ENCODE assay signal across 20 cellular contexts in the genomic region with DNA sequence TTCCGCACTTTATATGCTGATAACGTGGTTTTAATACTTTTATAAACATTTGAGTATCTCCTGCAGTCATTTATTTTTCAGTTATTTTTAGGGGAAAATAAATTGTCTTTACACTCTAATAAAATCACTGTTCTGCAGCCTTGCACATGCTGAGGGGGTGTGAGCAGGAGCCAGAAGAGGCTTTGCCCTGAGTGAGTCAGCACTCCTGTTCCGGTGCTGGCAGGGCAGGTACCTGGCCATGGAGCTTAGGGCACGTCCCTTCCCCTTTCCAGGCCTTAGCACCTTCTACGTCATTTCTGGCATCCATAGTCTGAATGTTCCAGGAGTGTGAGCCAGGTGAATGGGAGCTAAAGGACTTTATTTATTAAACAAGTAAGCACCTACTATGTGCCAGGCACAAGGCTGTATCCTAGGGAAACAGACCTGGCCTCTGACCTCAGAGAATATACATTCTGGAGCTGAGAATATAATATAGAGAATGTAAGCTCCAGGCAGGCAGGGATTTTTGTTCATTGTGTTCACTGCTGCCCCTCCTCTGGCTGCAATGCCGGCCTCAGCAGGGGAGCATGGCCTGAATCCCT.
A peak's percentile ranks its signal among the peaks of the same experiment; 100 is the strongest.
DNase-seq lines count a peak whose midpoint lies in the region; ATAC-seq and TF ChIP-seq lines count a peak whose summit lies in the region.
"Had no signal": no experiment of that assay in that cellular context is flagged by ENCODE, and none has a peak within 500 bp of the region (broad histone marks: within the 10 kb centered on the region; RNA-seq: fewer than 3 reads in every experiment).

No MANE protein-coding gene starts in this region.

- POLR2A ChIA-PET in RWPE1 (lab: Yijun Ruan, JAX; ENCODE audit: low non-redundant PET), result no interaction called here

- WGBS in thyroid gland, 2 donors, result 51 to 71% methylated on average over 6 of the region's 6 CpGs

- H3K36me3 ChIP-seq in thyroid gland, result no peaks in the 10 kb centered on the region
- H3K36me3 ChIP-seq: neural progenitor cell had no signal

- TF ChIP-seq CTCF in RWPE1 (conservative IDR thresholded peaks at IDR 0.05; ENCODE audit: low read depth) (no peak), thyroid gland (IDR thresholded peaks at IDR 0.05) (no peak)

- H3K4me1 ChIP-seq in thyroid gland, result no peaks in the 10 kb centered on the region

- no peak for TF ChIP-seq POLR2A in thyroid gland (IDR thresholded peaks at IDR 0.05)

- no peaks in the 10 kb centered on the region for H3K9me3 ChIP-seq in thyroid gland

- no peaks in the 10 kb centered on the region for H3K27me3 ChIP-seq in thyroid gland
- H3K27me3 ChIP-seq: hepatocyte, neural progenitor cell had no signal

- peak; percentile 4 for DNase-seq in activated CD8-positive, alpha-beta memory T cell treated with anti-CD3 and anti-CD28 coated beads for 24 hours
- DNase-seq in activated CD8-positive, alpha-beta memory T cell treated with anti-CD3 and anti-CD28 coated beads, Interleukin-2, amount 50 U/mL, for 4 hours, result no peak
- DNase-seq in RWPE1 (ENCODE audit: low spot score), result peak; percentile 77
- DNase-seq in islet precursor cell, result peak; percentile 40
- DNase-seq in thyroid gland, result peak; percentile 52 to 75
- DNase-seq in G401 (ENCODE audit: low spot score), result no peak
- no peak for DNase-seq in NCI-H1092 (lab: John Stamatoyannopoulos, UW)
- DNase-seq: activated naive CD4-positive, alpha-beta T cell; amygdala; effector CD4-positive, alpha-beta T cell; GOT3; NCI-H1092 treated with DMSO at 0.1 percent for 48 hours; NCI-H69; OCI-M1 had no signal

- CTCF ChIA-PET in RWPE1 (lab: Yijun Ruan, JAX), result no interaction called here

- no peak overlapping the region for H3K4me3 ChIP-seq in thyroid gland (replicated peaks in 1 of 3)
- H3K4me3 ChIP-seq: hepatocyte, neural progenitor cell had no signal

- no peak overlapping the region for H3K27ac ChIP-seq in RWPE1
- no peak overlapping the region for H3K27ac ChIP-seq in thyroid gland
- H3K27ac ChIP-seq: C4-2B, hepatocyte, KMS-11, neural progenitor cell had no signal

- intact Hi-C loops in thyroid gland (cut with DNase I), result no loop called here

- no peak for ATAC-seq in HG02571 (IDR thresholded peaks at IDR 0.05; ENCODE audit: unreplicated experiment)
- ATAC-seq: activated CD4-positive, CD25-positive, alpha-beta regulatory T cell treated with anti-CD3 and anti-CD28 coated beads, Interleukin-2, amount 50 U/mL, for 24 hours had no signal

- in situ Hi-C loops in G401 (cut with HindIII; ENCODE audit: low sequenced_read_pairs), result no loop called here

Comparison
In these comparisons a context has a peak if more than half of its experiments do, and no peak if none do; other contexts are left out.
1. DNase-seq: peak in activated CD8-positive, alpha-beta memory T cell treated with anti-CD3 and anti-CD28 coated beads for 24 hours (single experiment), RWPE1 (single experiment), islet precursor cell (single experiment) and thyroid gland (2 of 2); none in activated CD8-positive, alpha-beta memory T cell treated with anti-CD3 and anti-CD28 coated beads, Interleukin-2, amount 50 U/mL, for 4 hours (single experiment), G401 (single experiment) and NCI-H1092 (single experiment).